In genomic region chr5:16467363-16468219, GRCh38 we compare ENCODE assay signal across 8 cellular contexts. TPM values are rescaled to one million over a fixed set of nuclear protein-coding genes. Genes with fewer than 3 reads are reported as not detected.
DNase-seq lines count a peak whose midpoint lies in the region; ATAC-seq and TF ChIP-seq lines count a peak whose summit lies in the region.

No MANE protein-coding gene starts in this region.

- peak overlapping the region; percentile 80 for H3K27ac Mint-ChIP-seq in activated B cell treated with CpG ODN at 0.5 μM for 24 hours

- H3K4me1 Mint-ChIP-seq in activated B cell treated with CpG ODN at 0.5 μM for 24 hours, result peaks cover 62% of the 10 kb centered on the region

- DNase-seq in CD1c-positive myeloid dendritic cell (ENCODE audit: extremely low spot score), result peak; percentile 7
- no peak for DNase-seq in activated B cell treated with CpG ODN at 0.5 μM for 24 hours
- DNase-seq in left ventricle myocardium superior, result no peak
- DNase-seq in NCI-H1048 (lab: John Stamatoyannopoulos, UW), result no peak
- DNase-seq in DMS53 (lab: John Stamatoyannopoulos, UW), result no peak
- DNase-seq in NCI-H1092 treated with DMSO at 0.1 percent for 48 hours (lab: John Stamatoyannopoulos, UW), result no peak

- no peak for TF ChIP-seq CTCF in activated B cell treated with CpG ODN at 0.5 μM for 24 hours (IDR thresholded peaks at IDR 0.05)

- H3K4me3 Mint-ChIP-seq in activated B cell treated with CpG ODN at 0.5 μM for 24 hours, result peak overlapping the region; percentile 99

- ATAC-seq in GM19328 (IDR thresholded peaks at IDR 0.05; ENCODE audit: unreplicated experiment), result peak; percentile 65
- peak; percentile 73 for ATAC-seq in HG03196 (IDR thresholded peaks at IDR 0.05; ENCODE audit: unreplicated experiment)
- peak; percentile 5 for ATAC-seq in activated B cell treated with CpG ODN at 0.5 μM for 24 hours (ENCODE audit: low read depth)
- ATAC-seq in left ventricle myocardium superior, result peak; percentile 69

- H3K36me3 Mint-ChIP-seq in activated B cell treated with CpG ODN at 0.5 μM for 24 hours (ENCODE audit: low read depth), result peaks cover 34% of the 10 kb centered on the region

- no peaks in the 10 kb centered on the region for H3K9me3 Mint-ChIP-seq in activated B cell treated with CpG ODN at 0.5 μM for 24 hours

- H3K27me3 Mint-ChIP-seq in activated B cell treated with CpG ODN at 0.5 μM for 24 hours, result no peaks in the 10 kb centered on the region

- intact Hi-C loops in activated B cell treated with CpG ODN at 0.5 μM for 24 hours (cut with micrococcal nuclease) (loop anchor here (1.0 to 5.0 kb wide), 2 partner anchors 85 to 1805 kb away; partner anchors contain the start of gene OTULIN), left ventricle myocardium superior (cut with micrococcal nuclease) (no loop called here)

- CTCF ChIA-PET in activated B cell treated with CpG ODN at 0.5 μM for 24 hours (lab: Charles Lee), result interaction anchor here (1.4 to 4.7 kb wide), 3 partner anchors 9 to 85 kb away, joined by 4 to 23 read pairs (median 6); no protein-coding TSS in a partner anchor

- POLR2A ChIA-PET in activated B cell treated with CpG ODN at 0.5 μM for 24 hours (lab: Charles Lee), result no interaction called here

RNA-seq across cellular contexts. Expression of gene ZNF622, which starts 2.0 kb away (rescaled TPM):
- total RNA-seq in activated B cell treated with CpG ODN at 0.5 μM for 24 hours (35.5 and 39.5 TPM in 2 replicates), left ventricle myocardium superior (58.4 TPM)

Comparison
In these comparisons a context has a peak if more than half of its experiments do, and no peak if none do; other contexts are left out.
1. ATAC-seq: peak in every context shown above with its lines; median percentile 73 in HG03196; 69 in left ventricle myocardium superior; 65 in GM19328; 5 in activated B cell treated with CpG ODN at 0.5 μM for 24 hours.